In genomic region chr1:204867203-204867602, GRCh38 we compare ENCODE assay signal across 25 cellular contexts. TPM values are rescaled to one million over a fixed set of nuclear protein-coding genes. Genes with fewer than 3 reads are reported as not detected.
"Had no signal": no experiment of that assay in that cellular context is flagged by ENCODE, and none has a peak within 500 bp of the region (broad histone marks: within the 10 kb centered on the region; RNA-seq: fewer than 3 reads in every experiment).

No MANE protein-coding gene starts in this region.

- H3K4me3 Mint-ChIP-seq: activated CD8-positive, alpha-beta T cell treated with anti-CD3 and anti-CD28 coated beads, Interleukin-2, amount 10 ng/mL, durations not matched to agents 7 days and 5 days; activated naive CD8-positive, alpha-beta T cell treated with anti-CD3 and anti-CD28 coated beads, Interleukin-2, amount 50 U/mL, for 24 hours; activated T-helper 1 cell treated with anti-CD3 and anti-CD28 coated beads, Interleukin-12 subunit alpha, Interleukin-12 subunit beta, Interleukin-2, Interleukin-4 antibody, amounts not matched to agents 30 ng/mL and 10 ng/mL and 1 ng/mL, durations not matched to agents 14 hours and 24 hours and 36 hours; naive thymus-derived CD8-positive, alpha-beta T cell; stimulated activated naive CD8-positive, alpha-beta T cell treated with anti-CD3 and anti-CD28 coated beads, Interleukin-15, amount 100 ng/mL, for 72 hours; T-helper 2 cell treated with Interferon-gamma antibody and Interleukin-4, amounts not matched to agents 5 μg/mL and 100 μg/mL, for 36 hours had no signal

- H3K9me3 ChIP-seq: body of pancreas, esophagus squamous epithelium, gastroesophageal sphincter, heart left ventricle, lower lobe of right lung, neutrophil, ovary, prostate gland, testis, vagina had no signal

- H3K36me3 Mint-ChIP-seq: naive thymus-derived CD8-positive, alpha-beta T cell had no signal

- H3K4me3 ChIP-seq: body of pancreas, esophagus squamous epithelium, gastroesophageal sphincter, heart left ventricle, lower lobe of right lung, ovary, prostate gland, testis, vagina had no signal

- H3K36me3 ChIP-seq: esophagus squamous epithelium, gastroesophageal sphincter, heart left ventricle, lower lobe of right lung, neutrophil, ovary, prostate gland, vagina had no signal

- ATAC-seq: activated CD8-positive, alpha-beta T cell treated with anti-CD3 and anti-CD28 coated beads, Interleukin-2, amount 10 ng/mL, durations not matched to agents 7 days and 5 days; activated naive CD8-positive, alpha-beta T cell treated with anti-CD3 and anti-CD28 coated beads, Interleukin-2, amount 50 U/mL, for 24 hours; body of pancreas; gastroesophageal sphincter; lower lobe of right lung; naive thymus-derived CD8-positive, alpha-beta T cell; stimulated activated naive CD8-positive, alpha-beta T cell treated with anti-CD3 and anti-CD28 coated beads, Interleukin-15, amount 100 ng/mL, for 72 hours had no signal

- H3K27ac ChIP-seq: body of pancreas, lower lobe of right lung, neutrophil, ovary, prostate gland, testis, vagina had no signal

- H3K27ac Mint-ChIP-seq: activated CD8-positive, alpha-beta T cell treated with anti-CD3 and anti-CD28 coated beads, Interleukin-2, amount 10 ng/mL, durations not matched to agents 7 days and 5 days; activated naive CD8-positive, alpha-beta T cell treated with anti-CD3 and anti-CD28 coated beads, Interleukin-2, amount 50 U/mL, for 24 hours; activated T-helper 1 cell treated with anti-CD3 and anti-CD28 coated beads, Interleukin-12 subunit alpha, Interleukin-12 subunit beta, Interleukin-2, Interleukin-4 antibody, amounts not matched to agents 30 ng/mL and 10 ng/mL and 1 ng/mL, durations not matched to agents 14 hours and 24 hours and 36 hours; naive thymus-derived CD8-positive, alpha-beta T cell; stimulated activated naive CD8-positive, alpha-beta T cell treated with anti-CD3 and anti-CD28 coated beads, Interleukin-15, amount 100 ng/mL, for 72 hours; T-helper 2 cell treated with Interferon-gamma antibody and Interleukin-4, amounts not matched to agents 5 μg/mL and 100 μg/mL, for 36 hours had no signal

- H3K4me1 Mint-ChIP-seq: activated naive CD8-positive, alpha-beta T cell treated with anti-CD3 and anti-CD28 coated beads, Interleukin-2, amount 50 U/mL, for 24 hours; naive thymus-derived CD8-positive, alpha-beta T cell; stimulated activated naive CD8-positive, alpha-beta T cell treated with anti-CD3 and anti-CD28 coated beads, Interleukin-15, amount 100 ng/mL, for 72 hours had no signal

- H3K27me3 ChIP-seq: body of pancreas, esophagus squamous epithelium, gastroesophageal sphincter, heart left ventricle, ovary, testis, vagina had no signal

- DNase-seq: activated CD4-positive, alpha-beta T cell treated with anti-CD3 and anti-CD28 coated beads for 1 hour; activated CD4-positive, alpha-beta T cell treated with anti-CD3 and anti-CD28 coated beads, Interleukin-2, amount 50 U/mL, for 1 hour; activated CD8-positive, alpha-beta T cell treated with anti-CD3 and anti-CD28 coated beads, Interleukin-2, amount 10 ng/mL, durations not matched to agents 7 days and 5 days; activated gamma-delta T cell; activated naive CD4-positive, alpha-beta T cell treated with anti-CD3 and anti-CD28 coated beads, Interleukin-2, amount 50 U/mL, for 16 hours; activated naive CD8-positive, alpha-beta T cell treated with anti-CD3 and anti-CD28 coated beads, Interleukin-2, amount 50 U/mL, for 24 hours; body of pancreas; central memory CD4-positive, alpha-beta T cell; esophagus squamous epithelium; left cardiac atrium; lower lobe of right lung; naive thymus-derived CD8-positive, alpha-beta T cell; ovary; stimulated activated CD4-positive, alpha-beta T cell treated with anti-CD3 and anti-CD28 coated beads, Interleukin-12 subunit alpha, Interleukin-12 subunit beta, amount 100 ng/mL, for 4 hours; stimulated activated CD4-positive, alpha-beta T cell treated with anti-CD3 and anti-CD28 coated beads, Interleukin-4, amount 100 ng/mL, for 4 hours; stimulated activated naive CD8-positive, alpha-beta T cell treated with anti-CD3 and anti-CD28 coated beads, Interleukin-15, amount 100 ng/mL, for 72 hours; testis; trophoblast cell had no signal

- H3K9me3 Mint-ChIP-seq: activated naive CD8-positive, alpha-beta T cell treated with anti-CD3 and anti-CD28 coated beads, Interleukin-2, amount 50 U/mL, for 24 hours; activated T-helper 1 cell treated with anti-CD3 and anti-CD28 coated beads, Interleukin-12 subunit alpha, Interleukin-12 subunit beta, Interleukin-2, Interleukin-4 antibody, amounts not matched to agents 30 ng/mL and 10 ng/mL and 1 ng/mL, durations not matched to agents 14 hours and 24 hours and 36 hours; naive thymus-derived CD8-positive, alpha-beta T cell; stimulated activated naive CD8-positive, alpha-beta T cell treated with anti-CD3 and anti-CD28 coated beads, Interleukin-15, amount 100 ng/mL, for 72 hours; T-helper 2 cell treated with Interferon-gamma antibody and Interleukin-4, amounts not matched to agents 5 μg/mL and 100 μg/mL, for 36 hours had no signal

- H3K4me1 ChIP-seq: body of pancreas, prostate gland had no signal

RNA-seq across cellular contexts. Expression of gene NFASC, which starts 3.5 kb away (rescaled TPM):
- total RNA-seq: naive thymus-derived CD8-positive, alpha-beta T cell had no signal
- polyA plus RNA-seq: naive thymus-derived CD8-positive, alpha-beta T cell had no signal
